In the genomic region with DNA sequence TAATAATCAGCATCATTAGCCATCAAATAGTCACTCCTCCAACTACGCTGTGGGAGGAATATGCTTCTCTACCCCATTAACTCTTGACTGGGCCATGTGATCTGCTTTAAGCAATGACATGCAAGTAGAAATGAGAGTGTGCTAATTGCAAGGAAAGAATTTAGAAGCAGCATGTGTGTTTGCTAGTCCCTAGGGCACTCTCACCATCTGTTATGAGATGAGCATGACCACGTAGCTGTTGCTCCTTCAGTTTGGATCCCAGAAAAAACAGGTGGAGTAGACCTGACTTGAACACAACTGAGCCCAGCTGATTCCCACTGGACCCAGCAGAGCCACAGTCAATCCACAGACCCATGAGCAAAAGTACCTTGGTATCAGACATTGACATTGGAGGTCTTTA, we compare ENCODE assay signal across 20 cellular contexts. TPM values are rescaled to one million over a fixed set of nuclear protein-coding genes. Genes with fewer than 3 reads are reported as not detected.
"Had no signal": no experiment of that assay in that cellular context is flagged by ENCODE, and none has a peak within 500 bp of the region (broad histone marks: within the 10 kb centered on the region; RNA-seq: fewer than 3 reads in every experiment).

No MANE protein-coding gene starts in this region.

- DNase-seq: activated CD4-positive, alpha-beta T cell treated with anti-CD3 and anti-CD28 coated beads, Interleukin-2, amount 50 U/mL, for 1 hour; activated CD4-positive, CD25-positive, alpha-beta regulatory T cell treated with anti-CD3 and anti-CD28 coated beads, Interleukin-2, amount 50 U/mL, for 72 hours; activated CD8-positive, alpha-beta T cell treated with anti-CD3 and anti-CD28 coated beads, Interleukin-2, amount 10 ng/mL, durations not matched to agents 7 days and 5 days; activated gamma-delta T cell treated with Interleukin-2 at 50 U/mL for 16 hours; anterior cingulate cortex; body of pancreas; effector CD4-positive, alpha-beta T cell; hippocampal formation; left ventricle myocardium inferior; midbrain; ovary; stimulated activated CD4-positive, alpha-beta T cell treated with anti-CD3 and anti-CD28 coated beads, Interleukin-12 subunit alpha, Interleukin-12 subunit beta, amount 100 ng/mL, for 4 hours; stimulated activated CD4-positive, alpha-beta T cell treated with anti-CD3 and anti-CD28 coated beads, Interleukin-4, amount 100 ng/mL, for 4 hours; stimulated activated naive CD8-positive, alpha-beta T cell treated with anti-CD3 and anti-CD28 coated beads, Interleukin-15, Interleukin-2, amounts not matched to agents 100 U/mL and 50 U/mL, for 24 hours; upper lobe of right lung; WERI-Rb-1 had no signal

RNA-seq across cellular contexts. Expression of a gene that starts 19.7 kb away (rescaled TPM):
- total RNA-seq: activated CD8-positive, alpha-beta T cell treated with anti-CD3 and anti-CD28 coated beads, Interleukin-2, amount 10 ng/mL, durations not matched to agents 7 days and 5 days; activated T-helper 1 cell treated with anti-CD3 and anti-CD28 coated beads, Interleukin-12 subunit alpha, Interleukin-12 subunit beta, Interleukin-2, Interleukin-4 antibody, amounts not matched to agents 30 ng/mL and 10 ng/mL and 1 ng/mL, durations not matched to agents 14 hours and 24 hours and 36 hours; cardiac muscle cell; esophagus mucosa; left ventricle myocardium inferior; subcutaneous adipose tissue; upper lobe of right lung had no signal
- polyA plus RNA-seq: cardiac muscle cell had no signal
